17 cellular contexts compared by ENCODE assay signal in the genomic region with DNA sequence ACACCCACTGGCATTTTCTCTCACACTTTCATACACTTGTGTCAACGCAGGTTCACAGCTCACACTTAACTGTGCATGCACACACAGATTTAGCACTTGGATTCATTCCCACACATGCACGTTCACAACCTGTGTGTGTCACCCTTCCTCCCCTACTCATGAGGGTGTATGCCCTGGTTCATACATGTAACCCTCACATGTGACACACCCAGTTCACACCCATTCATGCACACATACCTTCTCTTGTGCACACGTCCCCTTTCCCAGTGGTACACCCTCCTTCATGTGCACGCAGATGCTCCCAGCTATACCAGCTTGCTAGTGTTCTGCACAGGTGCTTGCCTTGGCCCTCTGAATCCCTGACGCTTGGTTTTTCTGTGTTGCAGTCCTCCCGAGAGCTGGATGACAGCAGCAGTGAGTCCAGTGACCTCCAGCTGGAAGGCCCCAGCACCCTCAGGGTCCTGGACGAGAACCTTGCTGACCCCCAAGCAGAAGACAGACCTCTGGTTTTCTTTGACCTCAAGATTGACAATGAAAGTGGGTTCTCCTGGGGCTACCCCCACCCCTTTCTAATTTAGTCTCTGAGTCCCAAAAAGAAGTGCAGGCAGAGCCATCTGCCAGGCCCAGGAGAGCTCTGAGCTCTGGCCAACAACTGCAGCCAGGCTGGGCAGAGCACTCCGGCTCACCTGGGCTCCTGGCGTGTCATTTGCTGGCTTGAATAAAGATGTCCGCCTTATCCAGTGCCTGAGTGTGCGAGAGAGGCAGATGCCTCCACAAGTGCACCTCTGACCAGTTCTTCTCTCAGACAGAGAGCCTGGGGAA. TPM values are rescaled to one million over a fixed set of nuclear protein-coding genes. Genes with fewer than 3 reads are reported as not detected.
"Had no signal": no experiment of that assay in that cellular context is flagged by ENCODE, and none has a peak within 500 bp of the region (broad histone marks: within the 10 kb centered on the region; RNA-seq: fewer than 3 reads in every experiment).

No MANE protein-coding gene starts in this region.

- H3K4me1 ChIP-seq: colonic mucosa had no signal

- H3K9me3 ChIP-seq: colonic mucosa, gastroesophageal sphincter, neutrophil, tibial artery had no signal

- H3K36me3 Mint-ChIP-seq: activated naive CD8-positive, alpha-beta T cell treated with anti-CD3 and anti-CD28 coated beads for 36 hours; mesothelial cell of epicardium had no signal

- H3K27ac Mint-ChIP-seq: activated B cell treated with CpG ODN at 0.5 μM for 24 hours; activated CD4-positive, alpha-beta T cell treated with anti-CD3 and anti-CD28 coated beads, Interleukin-2, amount 10 ng/mL, durations not matched to agents 7 days and 5 days; activated naive CD8-positive, alpha-beta T cell treated with anti-CD3 and anti-CD28 coated beads for 36 hours; mesothelial cell of epicardium had no signal

- DNase-seq: activated B cell treated with CpG ODN at 0.5 μM for 24 hours; activated CD4-positive, alpha-beta T cell treated with anti-CD3 and anti-CD28 coated beads, Interleukin-2, amount 10 ng/mL, durations not matched to agents 7 days and 5 days; activated naive CD8-positive, alpha-beta T cell treated with anti-CD3 and anti-CD28 coated beads for 36 hours; activated T-cell treated with anti-CD3 and anti-CD28 coated beads for 4 hours; colonic mucosa; effector memory CD8-positive, alpha-beta T cell; kidney; small intestine; T-helper 2 cell; tibial artery had no signal

- ATAC-seq: effector memory CD8-positive, alpha-beta T cell; gastroesophageal sphincter had no signal

- H3K4me3 ChIP-seq: colonic mucosa, gastroesophageal sphincter, hepatocyte, tibial artery had no signal

- H3K9me3 Mint-ChIP-seq: activated B cell treated with CpG ODN at 0.5 μM for 24 hours; activated CD4-positive, alpha-beta T cell treated with anti-CD3 and anti-CD28 coated beads, Interleukin-2, amount 10 ng/mL, durations not matched to agents 7 days and 5 days; activated naive CD8-positive, alpha-beta T cell treated with anti-CD3 and anti-CD28 coated beads for 36 hours; effector memory CD8-positive, alpha-beta T cell; mesothelial cell of epicardium had no signal

- H3K27ac ChIP-seq: hepatocyte, neutrophil had no signal

- H3K27me3 Mint-ChIP-seq: activated B cell treated with CpG ODN at 0.5 μM for 24 hours; activated CD4-positive, alpha-beta T cell treated with anti-CD3 and anti-CD28 coated beads, Interleukin-2, amount 10 ng/mL, durations not matched to agents 7 days and 5 days; activated naive CD8-positive, alpha-beta T cell treated with anti-CD3 and anti-CD28 coated beads for 36 hours; effector memory CD8-positive, alpha-beta T cell had no signal

- H3K36me3 ChIP-seq: colonic mucosa had no signal

- H3K27me3 ChIP-seq: colonic mucosa, gastroesophageal sphincter, hepatocyte, neutrophil, tibial artery had no signal

- H3K4me3 Mint-ChIP-seq: activated B cell treated with CpG ODN at 0.5 μM for 24 hours; activated CD4-positive, alpha-beta T cell treated with anti-CD3 and anti-CD28 coated beads, Interleukin-2, amount 10 ng/mL, durations not matched to agents 7 days and 5 days; activated naive CD8-positive, alpha-beta T cell treated with anti-CD3 and anti-CD28 coated beads for 36 hours; effector memory CD8-positive, alpha-beta T cell; mesothelial cell of epicardium had no signal

RNA-seq across cellular contexts. Expression of a gene that starts 39.5 kb away (rescaled TPM):
- total RNA-seq: activated B cell treated with CpG ODN at 0.5 μM for 24 hours; activated CD4-positive, alpha-beta T cell treated with anti-CD3 and anti-CD28 coated beads, Interleukin-2, amount 10 ng/mL, durations not matched to agents 7 days and 5 days; activated CD8-positive, alpha-beta memory T cell treated with anti-CD3 and anti-CD28 coated beads for 36 hours; activated naive CD8-positive, alpha-beta T cell treated with anti-CD3 and anti-CD28 coated beads for 36 hours; colonic mucosa; epithelial cell of proximal tubule; hepatocyte; myocyte had no signal
- polyA plus RNA-seq: hepatocyte had no signal
